In genomic region chr3:11720220-11721113, GRCh38 we compare ENCODE assay signal across 8 cellular contexts.
DNase-seq lines count a peak whose midpoint lies in the region; ATAC-seq and TF ChIP-seq lines count a peak whose summit lies in the region.

No MANE protein-coding gene starts in this region.

- peak in 1 of 2 donors; percentile 35 for TF ChIP-seq POLR2A in lower leg skin (IDR thresholded peaks at IDR 0.05)

- TF ChIP-seq CTCF in lower leg skin (IDR thresholded peaks at IDR 0.05) = no peak

- ATAC-seq in HG02884 (IDR thresholded peaks at IDR 0.05; ENCODE audit: unreplicated experiment) = peak; percentile 30
- no peak for ATAC-seq in HG02970 (IDR thresholded peaks at IDR 0.05; ENCODE audit: low FRiP score, unreplicated experiment)

- no peaks in the 10 kb centered on the region for H3K36me3 ChIP-seq in ectodermal cell (ENCODE audit: control insufficient read depth, insufficient read depth, low read length)

- 2% methylated on average over 71 of the region's 71 CpGs for WGBS in ectodermal cell, 2 experiments
- 0 to 1% methylated on average over 14 to 52 of the region's 71 CpGs for WGBS in lower leg skin, 2 donors

- no peak overlapping the region for H3K27ac ChIP-seq in ectodermal cell (ENCODE audit: insufficient read depth, low read depth, low read length, poor library complexity, severe bottlenecking)

- peaks cover 15% of the 10 kb centered on the region for H3K4me1 ChIP-seq in ectodermal cell (ENCODE audit: control insufficient read depth, insufficient read depth, low read length)

- H3K9me3 ChIP-seq in ectodermal cell (ENCODE audit: control insufficient read depth, low read length) = no peaks in the 10 kb centered on the region

- H3K27me3 ChIP-seq in ectodermal cell (ENCODE audit: control insufficient read depth, insufficient read depth, low read length, poor library complexity, severe bottlenecking) = peaks cover 61% of the 10 kb centered on the region

- H3K9me3 Mint-ChIP-seq in activated CD4-positive, alpha-beta memory T cell treated with anti-CD3 and anti-CD28 coated beads for 36 hours = no peaks in the 10 kb centered on the region

- H3K27me3 Mint-ChIP-seq in activated CD4-positive, alpha-beta memory T cell treated with anti-CD3 and anti-CD28 coated beads for 36 hours = no peaks in the 10 kb centered on the region

- CTCF ChIA-PET in activated CD4-positive, alpha-beta memory T cell treated with anti-CD3 and anti-CD28 coated beads for 36 hours (lab: Charles Lee) = no interaction called here

- peak overlapping the region; percentile 79; the same call in 1 of the 2 replicates for H3K4me3 ChIP-seq in GM08714 (ENCODE audit: low read length)
- peak overlapping the region; percentile 82 for H3K4me3 ChIP-seq in ectodermal cell (ENCODE audit: insufficient read depth, low read depth, low read length)
- H3K4me3 ChIP-seq in lower leg skin (ENCODE audit: low read depth, poor library complexity, severe bottlenecking) = peak overlapping the region; percentile 84

- H3K4me1 Mint-ChIP-seq in activated CD4-positive, alpha-beta memory T cell treated with anti-CD3 and anti-CD28 coated beads for 36 hours (ENCODE audit: low read depth) = peaks cover 21% of the 10 kb centered on the region

- H3K27ac Mint-ChIP-seq in activated CD4-positive, alpha-beta memory T cell treated with anti-CD3 and anti-CD28 coated beads for 36 hours = peak overlapping the region; percentile 12

- POLR2A ChIA-PET in activated CD4-positive, alpha-beta memory T cell treated with anti-CD3 and anti-CD28 coated beads for 36 hours (lab: Charles Lee) = no interaction called here

- DNase-seq in NCI-H510A (lab: John Stamatoyannopoulos, UW) (peak; percentile 40), lower leg skin (ENCODE audit: low spot score in 2 of 2) (peak; percentile 72 to 95)
- peak; percentile 63 for DNase-seq in activated CD4-positive, alpha-beta memory T cell treated with anti-CD3 and anti-CD28 coated beads for 36 hours
- DNase-seq in stimulated activated CD4-positive, alpha-beta T cell treated with anti-CD3 and anti-CD28 coated beads, Interleukin-4, amount 100 ng/mL, for 1 hour = peak; percentile 52

- intact Hi-C loops in activated CD4-positive, alpha-beta memory T cell treated with anti-CD3 and anti-CD28 coated beads for 36 hours (cut with micrococcal nuclease) = loop anchor here (1.0 to 5.0 kb wide), 2 partner anchors 50 to 98 kb away; no protein-coding TSS in a partner anchor
- intact Hi-C loops in lower leg skin (cut with DNase I; ENCODE audit: low total_unique reads) = no loop called here

- no peaks in the 10 kb centered on the region for H3K36me3 Mint-ChIP-seq in activated CD4-positive, alpha-beta memory T cell treated with anti-CD3 and anti-CD28 coated beads for 36 hours

- H3K4me3 Mint-ChIP-seq in activated CD4-positive, alpha-beta memory T cell treated with anti-CD3 and anti-CD28 coated beads for 36 hours = peak overlapping the region; percentile 82
